19 cellular contexts compared by ENCODE assay signal in the genomic region with DNA sequence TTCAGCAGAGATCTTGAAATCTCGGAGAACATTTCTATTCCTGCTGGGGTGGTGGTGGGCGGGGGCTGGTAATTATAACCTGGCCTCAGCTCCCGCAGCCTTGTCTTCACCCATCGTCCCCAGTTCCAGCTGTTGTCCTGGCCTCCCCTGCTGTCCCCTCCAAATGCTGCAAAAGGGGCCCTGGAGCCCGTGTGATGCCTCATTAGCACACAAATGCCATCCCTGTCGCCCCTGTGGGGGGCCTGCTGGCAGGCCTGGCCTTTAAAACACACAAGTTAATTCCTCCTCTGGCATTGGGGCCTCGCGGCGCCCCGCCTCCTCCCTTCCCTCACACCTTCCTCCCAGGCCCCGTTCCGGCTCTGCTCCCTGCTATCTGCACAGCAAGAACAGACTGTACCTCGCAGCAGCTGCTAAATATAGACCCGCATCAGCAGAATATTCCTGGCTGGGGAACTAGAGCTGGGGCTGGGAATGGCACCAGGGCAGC.
A peak's percentile ranks its signal among the peaks of the same experiment; 100 is the strongest.
DNase-seq lines count a peak whose midpoint lies in the region; ATAC-seq, FAIRE-seq and TF ChIP-seq lines count a peak whose summit lies in the region.
"Had no signal": no experiment of that assay in that cellular context is flagged by ENCODE, and none has a peak within 500 bp of the region (broad histone marks: within the 10 kb centered on the region; RNA-seq: fewer than 3 reads in every experiment).

No MANE protein-coding gene starts in this region.

- H3K4me3 ChIP-seq in WERI-Rb-1 (ENCODE audit: low read depth, low read length) (no peak overlapping the region), ovary (no peak overlapping the region)
- H3K4me3 ChIP-seq: left lung, SJCRH30, skin epidermis had no signal

- no peaks in the 10 kb centered on the region for H3K27me3 ChIP-seq in WERI-Rb-1 (ENCODE audit: insufficient read depth, low read depth, severe bottlenecking)
- no peaks in the 10 kb centered on the region for H3K27me3 ChIP-seq in ovary
- H3K27me3 ChIP-seq: SJCRH30 had no signal

- no peak for FAIRE-seq in GM12892 (lab: Jason Lieb, UNC)
- FAIRE-seq: GM18507 had no signal

- H3K4me1 ChIP-seq in ovary (ENCODE audit: insufficient read depth), result no peaks in the 10 kb centered on the region
- H3K4me1 ChIP-seq: left lung had no signal

- H3K36me3 Mint-ChIP-seq in activated T-cell treated with anti-CD3 and anti-CD28 coated beads, Interleukin-2, amount 50 U/mL, for 4 hours (ENCODE audit: insufficient read depth), result no peaks in the 10 kb centered on the region
- H3K36me3 Mint-ChIP-seq: naive thymus-derived CD4-positive, alpha-beta T cell had no signal

- ATAC-seq in Right ventricle myocardium superior (ENCODE audit: poor library complexity), result peak; percentile 96
- no peak for ATAC-seq in activated T-cell treated with anti-CD3 and anti-CD28 coated beads, Interleukin-2, amount 50 U/mL, for 4 hours
- ATAC-seq: left lung; naive thymus-derived CD4-positive, alpha-beta T cell; stimulated activated naive CD8-positive, alpha-beta T cell treated with anti-CD3 and anti-CD28 coated beads, Interleukin-15, amount 100 ng/mL, for 72 hours had no signal

- H3K9me3 Mint-ChIP-seq in activated T-cell treated with anti-CD3 and anti-CD28 coated beads, Interleukin-2, amount 50 U/mL, for 4 hours, result no peaks in the 10 kb centered on the region
- H3K9me3 Mint-ChIP-seq: stimulated activated naive CD8-positive, alpha-beta T cell treated with anti-CD3 and anti-CD28 coated beads, Interleukin-15, amount 100 ng/mL, for 72 hours had no signal

- 23 to 26% (median 24%) methylated on average over 14 of the region's 14 CpGs for WGBS in ovary, 3 donors

- H3K36me3 ChIP-seq in WERI-Rb-1, result no peaks in the 10 kb centered on the region
- no peaks in the 10 kb centered on the region for H3K36me3 ChIP-seq in ovary
- H3K36me3 ChIP-seq: brain microvascular endothelial cell, left lung, SJCRH30 had no signal

- H3K9me3 ChIP-seq in WERI-Rb-1 (ENCODE audit: severe bottlenecking), result no peaks in the 10 kb centered on the region
- no peaks in the 10 kb centered on the region for H3K9me3 ChIP-seq in ovary
- H3K9me3 ChIP-seq: left lung, SJCRH30 had no signal

- H3K27ac ChIP-seq in WERI-Rb-1, result peak overlapping the region; percentile 90
- no peak overlapping the region for H3K27ac ChIP-seq in ovary
- H3K27ac ChIP-seq: brain microvascular endothelial cell, left lung, SJCRH30, skin epidermis had no signal

- TF ChIP-seq CTCF in WERI-Rb-1 (IDR thresholded peaks at IDR 0.05; ENCODE audit: low read depth, low read length) (no peak), ovary (IDR thresholded peaks at IDR 0.05) (no peak)

- no peak for TF ChIP-seq EP300 in ovary (IDR thresholded peaks at IDR 0.05)

- no peaks in the 10 kb centered on the region for H3K4me1 Mint-ChIP-seq in activated T-cell treated with anti-CD3 and anti-CD28 coated beads, Interleukin-2, amount 50 U/mL, for 4 hours (ENCODE audit: low read depth)
- H3K4me1 Mint-ChIP-seq: naive thymus-derived CD4-positive, alpha-beta T cell; stimulated activated naive CD8-positive, alpha-beta T cell treated with anti-CD3 and anti-CD28 coated beads, Interleukin-15, amount 100 ng/mL, for 72 hours had no signal

- peak; percentile 96 for DNase-seq in G401 (ENCODE audit: low spot score)
- DNase-seq in WERI-Rb-1, result no peak
- DNase-seq in Right ventricle myocardium superior, result peak; percentile 83
- DNase-seq in ovary, result peak in 4 of 5 donors; percentile 55 to 89 (median 74)
- no peak for DNase-seq in stimulated activated CD4-positive, alpha-beta T cell treated with anti-CD3 and anti-CD28 coated beads, Interleukin-15, amount 100 ng/mL, for 24 hours
- no peak for DNase-seq in activated T-cell treated with anti-CD3 and anti-CD28 coated beads, Interleukin-2, amount 50 U/mL, for 4 hours
- DNase-seq in GM12892 (ENCODE audit: insufficient read length), result no peak
- no peak for DNase-seq in NCI-H446 (lab: John Stamatoyannopoulos, UW)
- DNase-seq: brain microvascular endothelial cell; GF-D8; HCEC 1CT; left lung; naive thymus-derived CD4-positive, alpha-beta T cell; NCI-H187 treated with DMSO at 0.1 percent for 48 hours; SJCRH30; stimulated activated naive CD8-positive, alpha-beta T cell treated with anti-CD3 and anti-CD28 coated beads, Interleukin-15, amount 100 ng/mL, for 72 hours; T1000 had no signal

- H3K4me3 Mint-ChIP-seq in activated T-cell treated with anti-CD3 and anti-CD28 coated beads, Interleukin-2, amount 50 U/mL, for 4 hours, result no peak overlapping the region
- H3K4me3 Mint-ChIP-seq: naive thymus-derived CD4-positive, alpha-beta T cell; stimulated activated naive CD8-positive, alpha-beta T cell treated with anti-CD3 and anti-CD28 coated beads, Interleukin-15, amount 100 ng/mL, for 72 hours had no signal

- in situ Hi-C loops in G401 (cut with HindIII; ENCODE audit: low sequenced_read_pairs), result loop anchor here (5.0 kb wide), 1 partner anchor 70 kb away; no protein-coding TSS in a partner anchor

- H3K27me3 Mint-ChIP-seq in activated T-cell treated with anti-CD3 and anti-CD28 coated beads, Interleukin-2, amount 50 U/mL, for 4 hours (ENCODE audit: low read depth), result peaks cover 36% of the 10 kb centered on the region

- TF ChIP-seq POLR2A in ovary (IDR thresholded peaks at IDR 0.05), result no peak
- no peak for TF ChIP-seq POLR2A in GM12892 (IDR thresholded peaks at IDR 0.05; ENCODE audit: low read depth, low read length)

- intact Hi-C loops in Right ventricle myocardium superior (cut with DNase I) (no loop called here), ovary (cut with DNase I) (no loop called here)

Comparison
In these comparisons a context has a peak if more than half of its experiments do, and no peak if none do; other contexts are left out.
1. DNase-seq: peak in G401 (single experiment), Right ventricle myocardium superior (single experiment) and ovary (4 of 5); none in WERI-Rb-1 (single experiment), stimulated activated CD4-positive, alpha-beta T cell treated with anti-CD3 and anti-CD28 coated beads, Interleukin-15, amount 100 ng/mL, for 24 hours (single experiment), activated T-cell treated with anti-CD3 and anti-CD28 coated beads, Interleukin-2, amount 50 U/mL, for 4 hours (single experiment), GM12892 (single experiment) and NCI-H446 (0 of 2).